ENCODE assay signal across 11 cellular contexts in the genomic region with DNA sequence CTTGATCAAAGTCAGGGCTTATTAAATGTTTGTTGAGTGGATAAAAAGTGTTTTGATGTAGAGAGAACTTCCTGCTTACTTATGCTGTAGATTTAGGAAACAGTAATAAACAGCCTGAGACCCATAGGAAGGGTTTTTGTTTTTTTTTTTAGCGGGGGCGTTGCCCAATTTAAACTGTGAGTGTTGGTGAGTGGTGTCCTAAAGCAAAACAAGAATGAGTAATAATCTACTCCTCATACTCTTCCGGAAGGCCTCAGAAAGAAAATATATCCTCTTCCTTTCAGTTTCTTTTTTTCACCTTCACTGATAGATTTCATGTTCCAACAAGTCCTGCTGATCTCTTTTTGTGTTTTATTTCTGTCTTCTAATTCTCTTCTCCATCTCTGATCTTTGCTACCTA.
A peak's percentile ranks its signal among the peaks of the same experiment; 100 is the strongest.
DNase-seq lines count a peak whose midpoint lies in the region; ATAC-seq and TF ChIP-seq lines count a peak whose summit lies in the region.
"Had no signal": no experiment of that assay in that cellular context is flagged by ENCODE, and none has a peak within 500 bp of the region (broad histone marks: within the 10 kb centered on the region; RNA-seq: fewer than 3 reads in every experiment).

No MANE protein-coding gene starts in this region.

- no peak overlapping the region for H3K27ac Mint-ChIP-seq in activated naive CD4-positive, alpha-beta T cell treated with anti-CD3 and anti-CD28 coated beads, Interleukin-2, amount 50 U/mL, for 24 hours
- H3K27ac Mint-ChIP-seq in central memory CD8-positive, alpha-beta T cell (ENCODE audit: low read depth): peak overlapping the region; percentile 85
- H3K27ac Mint-ChIP-seq in glutamatergic neuron (ENCODE audit: unreplicated experiment): no peak overlapping the region

- TF ChIP-seq CTCF in uterus (IDR thresholded peaks at IDR 0.05) (no peak), glutamatergic neuron (IDR thresholded peaks at IDR 0.05; ENCODE audit: partially characterized antibody, unreplicated experiment) (no peak)

- H3K36me3 Mint-ChIP-seq in activated naive CD4-positive, alpha-beta T cell treated with anti-CD3 and anti-CD28 coated beads, Interleukin-2, amount 50 U/mL, for 24 hours: no peaks in the 10 kb centered on the region
- no peaks in the 10 kb centered on the region for H3K36me3 Mint-ChIP-seq in central memory CD8-positive, alpha-beta T cell (ENCODE audit: insufficient read depth)
- no peaks in the 10 kb centered on the region for H3K36me3 Mint-ChIP-seq in glutamatergic neuron (ENCODE audit: unreplicated experiment)

- ATAC-seq in HG03442 (IDR thresholded peaks at IDR 0.05; ENCODE audit: unreplicated experiment): peak; percentile 52
- ATAC-seq in central memory CD8-positive, alpha-beta T cell (replicated peaks; ENCODE audit: extremely low read depth, poor library complexity, severe bottlenecking): peak; percentile 36
- ATAC-seq: left lobe of liver had no signal

- TF ChIP-seq POLR2A in uterus (IDR thresholded peaks at IDR 0.05): no peak

- no peak overlapping the region for H3K4me3 ChIP-seq in uterus
- H3K4me3 ChIP-seq: BLaER1 treated with 17β-estradiol and CSF1 and Interleukin-3, amounts not matched to agents 10 nM and 100 nM had no signal

- no peaks in the 10 kb centered on the region for H3K36me3 ChIP-seq in uterus
- H3K36me3 ChIP-seq: BLaER1 treated with 17β-estradiol and CSF1 and Interleukin-3, amounts not matched to agents 10 nM and 100 nM had no signal

- peak overlapping the region; percentile 36 for H3K4me3 Mint-ChIP-seq in activated naive CD4-positive, alpha-beta T cell treated with anti-CD3 and anti-CD28 coated beads, Interleukin-2, amount 50 U/mL, for 24 hours
- peak overlapping the region; percentile 32 for H3K4me3 Mint-ChIP-seq in central memory CD8-positive, alpha-beta T cell
- no peak overlapping the region for H3K4me3 Mint-ChIP-seq in glutamatergic neuron (ENCODE audit: unreplicated experiment)

- H3K9me3 ChIP-seq in uterus: no peaks in the 10 kb centered on the region

- peak overlapping the region; percentile 11 to 41 for H3K27ac ChIP-seq in uterus
- H3K27ac ChIP-seq: BLaER1 treated with 17β-estradiol and CSF1 and Interleukin-3, amounts not matched to agents 10 nM and 100 nM had no signal

- H3K27me3 Mint-ChIP-seq in activated naive CD4-positive, alpha-beta T cell treated with anti-CD3 and anti-CD28 coated beads, Interleukin-2, amount 50 U/mL, for 24 hours: peaks cover 1% of the 10 kb centered on the region
- H3K27me3 Mint-ChIP-seq in central memory CD8-positive, alpha-beta T cell: no peaks in the 10 kb centered on the region
- peaks cover 3% of the 10 kb centered on the region for H3K27me3 Mint-ChIP-seq in glutamatergic neuron (ENCODE audit: unreplicated experiment)

- H3K27me3 ChIP-seq in uterus: peaks cover 0 to 3% of the 10 kb centered on the region in 2 donors

- no peaks in the 10 kb centered on the region for H3K4me1 ChIP-seq in uterus

- no peak for DNase-seq in activated naive CD4-positive, alpha-beta T cell (lab: John Stamatoyannopoulos, UW)
- no peak for DNase-seq in central memory CD8-positive, alpha-beta T cell (ENCODE audit: low spot score in 2 of 2)
- DNase-seq in uterus (no peak), glutamatergic neuron (no peak), NCI-H187 (lab: John Stamatoyannopoulos, UW) (no peak)
- no peak for DNase-seq in stimulated activated CD4-positive, alpha-beta T cell treated with anti-CD3 and anti-CD28 coated beads, Interleukin-12 subunit alpha, Interleukin-12 subunit beta, amount 100 ng/mL, for 4 hours
- DNase-seq: NCI-H1694 treated with DMSO at 0.1 percent for 48 hours had no signal

- H3K4me1 Mint-ChIP-seq in activated naive CD4-positive, alpha-beta T cell treated with anti-CD3 and anti-CD28 coated beads, Interleukin-2, amount 50 U/mL, for 24 hours: peaks cover 4% of the 10 kb centered on the region
- H3K4me1 Mint-ChIP-seq in central memory CD8-positive, alpha-beta T cell: peaks cover 6% of the 10 kb centered on the region
- H3K4me1 Mint-ChIP-seq in glutamatergic neuron (ENCODE audit: low read depth, unreplicated experiment): peaks cover 4% of the 10 kb centered on the region

- no peaks in the 10 kb centered on the region for H3K9me3 Mint-ChIP-seq in activated naive CD4-positive, alpha-beta T cell treated with anti-CD3 and anti-CD28 coated beads, Interleukin-2, amount 50 U/mL, for 24 hours
- no peaks in the 10 kb centered on the region for H3K9me3 Mint-ChIP-seq in central memory CD8-positive, alpha-beta T cell
- no peaks in the 10 kb centered on the region for H3K9me3 Mint-ChIP-seq in glutamatergic neuron (ENCODE audit: unreplicated experiment)

- intact Hi-C loops in uterus (cut with DNase I; ENCODE audit: low total_unique reads): no loop called here
